13 cellular contexts compared by ENCODE assay signal in genomic region chr3:184471439-184471838, GRCh38.
DNase-seq lines count a peak whose midpoint lies in the region; ATAC-seq and TF ChIP-seq lines count a peak whose summit lies in the region.
"Had no signal": no experiment of that assay in that cellular context is flagged by ENCODE, and none has a peak within 500 bp of the region (broad histone marks: within the 10 kb centered on the region; RNA-seq: fewer than 3 reads in every experiment).

No MANE protein-coding gene starts in this region.

- no peak for TF ChIP-seq EP300 in stomach (IDR thresholded peaks at IDR 0.05)

- WGBS in stomach, 5 donors = 64 to 87% (median 79%) methylated on average over 3 of the region's 3 CpGs

- peaks cover 62% of the 10 kb centered on the region for H3K4me1 Mint-ChIP-seq in dendritic cell treated with granulocyte-macrophage colony-stimulating factor and Interleukin-4, amounts not matched to agents 40 ng/mL and 50 ng/mL, for 4 days (ENCODE audit: low read depth)

- DNase-seq in right atrium auricular region (ENCODE audit: low spot score) = peak; percentile 11
- no peak for DNase-seq in Right ventricle myocardium superior
- peak; percentile 11 for DNase-seq in mesenteric fat pad (ENCODE audit: low spot score)
- no peak for DNase-seq in AML-193 (lab: John Stamatoyannopoulos, UW)
- DNase-seq in stimulated activated CD4-positive, alpha-beta T cell treated with anti-CD3 and anti-CD28 coated beads, Interleukin-12 subunit alpha, Interleukin-12 subunit beta, amount 100 ng/mL, for 4 hours = no peak
- DNase-seq in stomach = no peak
- DNase-seq: BE2C; CD4-positive, CD25-positive, alpha-beta regulatory T cell; DMS53; GF-D8; HCEC 1CT; HFFc6 had no signal

- no peak overlapping the region for H3K4me3 Mint-ChIP-seq in dendritic cell treated with granulocyte-macrophage colony-stimulating factor and Interleukin-4, amounts not matched to agents 40 ng/mL and 50 ng/mL, for 4 days
- H3K4me3 Mint-ChIP-seq: CD4-positive, CD25-positive, alpha-beta regulatory T cell; HFFc6 had no signal

- intact Hi-C loops in Right ventricle myocardium superior (cut with DNase I) (no loop called here), stomach (cut with DNase I; ENCODE audit: low total_unique reads) (no loop called here)
- intact Hi-C loops in dendritic cell treated with granulocyte-macrophage colony-stimulating factor and Interleukin-4, amounts not matched to agents 40 ng/mL and 50 ng/mL, for 4 days (cut with micrococcal nuclease) = no loop called here

- H3K36me3 ChIP-seq in right atrium auricular region = no peaks in the 10 kb centered on the region
- no peaks in the 10 kb centered on the region for H3K36me3 ChIP-seq in stomach
- H3K36me3 ChIP-seq: BE2C had no signal

- no peak for ATAC-seq in Right ventricle myocardium superior (ENCODE audit: poor library complexity)

- H3K4me3 ChIP-seq in right atrium auricular region (no peak overlapping the region), stomach (no peak overlapping the region)

- H3K4me1 ChIP-seq in right atrium auricular region (peaks cover 0 to 8% of the 10 kb centered on the region in 2 donors), stomach (peaks cover 0 to 15% (median 2%) of the 10 kb centered on the region in 4 donors)
- H3K4me1 ChIP-seq: BE2C had no signal

- H3K9me3 ChIP-seq in right atrium auricular region (no peaks in the 10 kb centered on the region), stomach (no peaks in the 10 kb centered on the region)
- H3K9me3 ChIP-seq: BE2C had no signal

- peaks cover 9% of the 10 kb centered on the region for H3K9me3 Mint-ChIP-seq in dendritic cell treated with granulocyte-macrophage colony-stimulating factor and Interleukin-4, amounts not matched to agents 40 ng/mL and 50 ng/mL, for 4 days
- H3K9me3 Mint-ChIP-seq: HFFc6 had no signal

- H3K27ac Mint-ChIP-seq in dendritic cell treated with granulocyte-macrophage colony-stimulating factor and Interleukin-4, amounts not matched to agents 40 ng/mL and 50 ng/mL, for 4 days = peak overlapping the region; percentile 34
- H3K27ac Mint-ChIP-seq: CD4-positive, CD25-positive, alpha-beta regulatory T cell; HFFc6 had no signal

- H3K27ac ChIP-seq in right atrium auricular region = no peak overlapping the region
- H3K27ac ChIP-seq in stomach = no peak overlapping the region

- H3K36me3 Mint-ChIP-seq in dendritic cell treated with granulocyte-macrophage colony-stimulating factor and Interleukin-4, amounts not matched to agents 40 ng/mL and 50 ng/mL, for 4 days (ENCODE audit: low read depth) = no peaks in the 10 kb centered on the region
- H3K36me3 Mint-ChIP-seq: CD4-positive, CD25-positive, alpha-beta regulatory T cell had no signal

- no peak for TF ChIP-seq POLR2A in stomach (IDR thresholded peaks at IDR 0.05)

- no peak for TF ChIP-seq CTCF in right atrium auricular region (IDR thresholded peaks at IDR 0.05)
- TF ChIP-seq CTCF in stomach (IDR thresholded peaks at IDR 0.05) = no peak

- H3K27me3 ChIP-seq in right atrium auricular region (no peaks in the 10 kb centered on the region), stomach (peaks cover 0 to 46% (median 0%) of the 10 kb centered on the region in 3 donors)

- peaks cover 9% of the 10 kb centered on the region for H3K27me3 Mint-ChIP-seq in dendritic cell treated with granulocyte-macrophage colony-stimulating factor and Interleukin-4, amounts not matched to agents 40 ng/mL and 50 ng/mL, for 4 days

Comparison
In these comparisons a context has a peak if more than half of its experiments do, and no peak if none do; other contexts are left out.
1. DNase-seq: peak in right atrium auricular region (single experiment) and mesenteric fat pad (single experiment); none in Right ventricle myocardium superior (single experiment), AML-193 (0 of 2), stimulated activated CD4-positive, alpha-beta T cell treated with anti-CD3 and anti-CD28 coated beads, Interleukin-12 subunit alpha, Interleukin-12 subunit beta, amount 100 ng/mL, for 4 hours (single experiment) and stomach (single experiment).